In genomic region chr1:17207540-17207939, GRCh38 we compare ENCODE assay signal across 15 cellular contexts. TPM values are rescaled to one million over a fixed set of nuclear protein-coding genes. Genes with fewer than 3 reads are reported as not detected.
A peak's percentile ranks its signal among the peaks of the same experiment; 100 is the strongest.
DNase-seq lines count a peak whose midpoint lies in the region; ATAC-seq and TF ChIP-seq lines count a peak whose summit lies in the region.
"Had no signal": no experiment of that assay in that cellular context is flagged by ENCODE, and none has a peak within 500 bp of the region (broad histone marks: within the 10 kb centered on the region; RNA-seq: fewer than 3 reads in every experiment).

No MANE protein-coding gene starts in this region.

- H3K4me3 Mint-ChIP-seq in activated B cell treated with CpG ODN at 0.5 μM for 24 hours, result peak overlapping the region; percentile 66
- H3K4me3 Mint-ChIP-seq: GM23338 had no signal

- DNase-seq in SIG-M5 treated with dmso at 0.1 percent for 504 hours (lab: John Stamatoyannopoulos, UW; ENCODE audit: unreplicated experiment), result peak; percentile 12
- DNase-seq in SIG-M5 (lab: John Stamatoyannopoulos, UW), result no peak
- DNase-seq in Karpas-422, result no peak
- DNase-seq in activated B cell treated with CpG ODN at 0.5 μM for 24 hours, result peak; percentile 22
- DNase-seq in sciatic nerve (ENCODE audit: low spot score), result no peak
- no peak for DNase-seq in activated gamma-delta T cell treated with Interleukin-2 at 50 U/mL for 16 hours
- no peak for DNase-seq in NK-92 (lab: John Stamatoyannopoulos, UW; ENCODE audit: unreplicated experiment)
- DNase-seq: effector memory CD4-positive, alpha-beta T cell; SK-N-SH had no signal

- H3K27ac ChIP-seq in Karpas-422 (ENCODE audit: low read length), result no peak overlapping the region
- H3K27ac ChIP-seq: heart left ventricle had no signal

- H3K36me3 Mint-ChIP-seq in activated B cell treated with CpG ODN at 0.5 μM for 24 hours (ENCODE audit: low read depth), result no peaks in the 10 kb centered on the region

- CTCF ChIA-PET in activated B cell treated with CpG ODN at 0.5 μM for 24 hours (lab: Charles Lee), result interaction anchor here (1.0 to 1.7 kb wide), 5 partner anchors 27 to 83 kb away, joined by 3 to 8 read pairs (median 4); no protein-coding TSS in a partner anchor

- TF ChIP-seq CTCF in activated B cell treated with CpG ODN at 0.5 μM for 24 hours (IDR thresholded peaks at IDR 0.05), result no peak

- peaks cover 17% of the 10 kb centered on the region for H3K4me1 ChIP-seq in Karpas-422 (ENCODE audit: low read length)

- no peaks in the 10 kb centered on the region for H3K9me3 Mint-ChIP-seq in activated B cell treated with CpG ODN at 0.5 μM for 24 hours
- H3K9me3 Mint-ChIP-seq: GM23338 had no signal

- H3K4me3 ChIP-seq in Karpas-422 (ENCODE audit: low read length), result no peak overlapping the region
- H3K4me3 ChIP-seq: GM23338, heart left ventricle had no signal

- H2AFZ ChIP-seq in Karpas-422 (ENCODE audit: low read length), result no peak overlapping the region
- H2AFZ ChIP-seq: GM23338 had no signal

- H3K27me3 Mint-ChIP-seq in activated B cell treated with CpG ODN at 0.5 μM for 24 hours, result peaks cover 2% of the 10 kb centered on the region

- H3K4me1 Mint-ChIP-seq in activated B cell treated with CpG ODN at 0.5 μM for 24 hours, result peaks cover 26% of the 10 kb centered on the region

- H3K9me3 ChIP-seq in Karpas-422 (ENCODE audit: low read length), result no peaks in the 10 kb centered on the region
- H3K9me3 ChIP-seq: heart left ventricle, SK-N-SH had no signal

- H3K27ac Mint-ChIP-seq in activated B cell treated with CpG ODN at 0.5 μM for 24 hours, result peak overlapping the region; percentile 64
- H3K27ac Mint-ChIP-seq: GM23338 had no signal

- peak overlapping the region; percentile 38 for H3K4me2 ChIP-seq in Karpas-422 (ENCODE audit: low read depth, low read length, poor library complexity, severe bottlenecking)
- H3K4me2 ChIP-seq: GM23338, SK-N-SH had no signal

- no peaks in the 10 kb centered on the region for H3K27me3 ChIP-seq in Karpas-422 (ENCODE audit: low read length)

- ATAC-seq in activated B cell treated with CpG ODN at 0.5 μM for 24 hours (ENCODE audit: low read depth) (peak; percentile 4), sciatic nerve (peak; percentile 55), HG02588 (IDR thresholded peaks at IDR 0.05; ENCODE audit: unreplicated experiment) (no peak)
- ATAC-seq: GM23338 had no signal

- H3K79me2 ChIP-seq in Karpas-422 (ENCODE audit: low read length), result no peaks in the 10 kb centered on the region

- no peaks in the 10 kb centered on the region for H3K36me3 ChIP-seq in Karpas-422 (ENCODE audit: insufficient read depth, low read length)
- H3K36me3 ChIP-seq: heart left ventricle had no signal

- POLR2A ChIA-PET in activated B cell treated with CpG ODN at 0.5 μM for 24 hours (lab: Charles Lee), result interaction anchor here (0.7 to 1.9 kb wide), 9 partner anchors 8 to 82 kb away, joined by 3 to 12 read pairs (median 5); no protein-coding TSS in a partner anchor

- intact Hi-C loops in activated B cell treated with CpG ODN at 0.5 μM for 24 hours (cut with micrococcal nuclease) (loop anchor here (2.0 kb wide), 1 partner anchor 79 kb away; no protein-coding TSS in a partner anchor), sciatic nerve (cut with DNase I) (no loop called here)

- no peaks in the 10 kb centered on the region for H3K9me2 ChIP-seq in Karpas-422 (replicated peaks; ENCODE audit: insufficient read depth, low read length)
- H3K9me2 ChIP-seq: SK-N-SH had no signal

- H4K20me1 ChIP-seq in Karpas-422 (ENCODE audit: insufficient read depth, low read depth, low read length), result no peaks in the 10 kb centered on the region

- no peak overlapping the region for H3K9ac ChIP-seq in Karpas-422 (ENCODE audit: low read length)
- H3K9ac ChIP-seq: SK-N-SH had no signal

RNA-seq across cellular contexts. Expression of gene PADI1, which starts 2.6 kb away (rescaled TPM):
- total RNA-seq in Karpas-422 (2014; rRNA removed; shearing (Covaris generic); ENCODE audit: low replicate concordance), result not detected in 2 replicates
- total RNA-seq in activated B cell treated with CpG ODN at 0.5 μM for 24 hours, result not detected in 2 replicates
- total RNA-seq in sciatic nerve, result not detected
- total RNA-seq: activated CD8-positive, alpha-beta memory T cell treated with anti-CD3 and anti-CD28 coated beads for 36 hours; heart left ventricle; mucosa of gallbladder; right cardiac atrium had no signal

RNA-seq across cellular contexts. Expression of gene PADI3, which starts 41.4 kb away (rescaled TPM):
- total RNA-seq in Karpas-422 (2014; rRNA removed; shearing (Covaris generic); ENCODE audit: low replicate concordance), result not detected in 2 replicates
- not detected in 2 replicates for total RNA-seq in activated B cell treated with CpG ODN at 0.5 μM for 24 hours
- total RNA-seq in sciatic nerve, result not detected
- total RNA-seq: activated CD8-positive, alpha-beta memory T cell treated with anti-CD3 and anti-CD28 coated beads for 36 hours; heart left ventricle; right cardiac atrium had no signal

Comparison
In these comparisons a context has a peak if more than half of its experiments do, and no peak if none do; other contexts are left out.
1. DNase-seq: peak in SIG-M5 treated with dmso at 0.1 percent for 504 hours (single experiment) and activated B cell treated with CpG ODN at 0.5 μM for 24 hours (single experiment); none in SIG-M5 (single experiment), Karpas-422 (single experiment), sciatic nerve (single experiment), activated gamma-delta T cell treated with Interleukin-2 at 50 U/mL for 16 hours (single experiment) and NK-92 (single experiment).